In the genomic region with DNA sequence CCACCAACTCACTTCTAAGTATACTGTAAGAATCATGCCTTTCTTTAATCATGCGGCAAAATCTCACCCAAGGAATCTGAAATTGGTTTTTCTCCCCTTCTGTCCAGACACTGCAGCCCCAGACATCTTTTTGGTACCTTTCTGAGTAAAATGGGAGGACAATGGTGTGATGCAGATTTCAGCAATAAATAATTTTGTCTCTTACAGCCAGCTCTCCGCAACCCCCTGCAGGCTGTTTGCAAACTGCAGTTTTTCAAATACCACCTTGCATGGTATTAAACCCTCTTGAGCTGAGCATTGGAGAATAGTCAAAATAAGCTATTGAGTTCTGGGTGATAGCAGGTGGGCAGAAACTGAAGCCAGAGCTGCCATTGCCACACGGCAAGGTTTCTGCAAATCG, we compare ENCODE assay signal across 8 cellular contexts. TPM values are rescaled to one million over a fixed set of nuclear protein-coding genes. Genes with fewer than 3 reads are reported as not detected.
DNase-seq lines count a peak whose midpoint lies in the region; TF ChIP-seq lines count a peak whose summit lies in the region.

No MANE protein-coding gene starts in this region.

- no peak overlapping the region for H3K4me3 ChIP-seq in choroid plexus epithelial cell (ENCODE audit: low read depth, low read length)
- no peak overlapping the region for H3K4me3 ChIP-seq in ovary

- peaks cover 3% of the 10 kb centered on the region for H3K27me3 Mint-ChIP-seq in nephron (ENCODE audit: low read depth)

- no peaks in the 10 kb centered on the region for H3K36me3 Mint-ChIP-seq in nephron (ENCODE audit: low read depth)

- WGBS in ovary, 3 donors: 70 to 82% (median 74%) methylated on average over 4 of the region's 4 CpGs

- H3K4me1 Mint-ChIP-seq in nephron: no peaks in the 10 kb centered on the region

- H3K4me1 ChIP-seq in ovary (ENCODE audit: insufficient read depth): no peaks in the 10 kb centered on the region

- no peak overlapping the region for H3K27ac ChIP-seq in ovary

- no peaks in the 10 kb centered on the region for H3K9me3 ChIP-seq in ovary

- peaks cover 3% of the 10 kb centered on the region for H3K9me3 Mint-ChIP-seq in nephron

- peak; percentile 5 for DNase-seq in DMS153 treated with DMSO at 0.1 percent for 48 hours (lab: John Stamatoyannopoulos, UW; ENCODE audit: unreplicated experiment)
- DNase-seq in NCI-H1105 treated with DMSO at 0.1 percent for 48 hours (lab: John Stamatoyannopoulos, UW): peak; percentile 28
- DNase-seq in choroid plexus epithelial cell (ENCODE audit: low read depth): peak; percentile 78
- no peak for DNase-seq in stimulated activated CD4-positive, alpha-beta T cell treated with anti-CD3 and anti-CD28 coated beads, Interleukin-4, amount 100 ng/mL, for 1 hour
- DNase-seq in ovary: no peak
- DNase-seq in GF-D8 (lab: John Stamatoyannopoulos, UW): no peak
- DNase-seq in mesenteric fat pad (ENCODE audit: low spot score): no peak

- H3K27ac Mint-ChIP-seq in nephron: no peak overlapping the region

- no peaks in the 10 kb centered on the region for H3K36me3 ChIP-seq in ovary

- no peaks in the 10 kb centered on the region for H3K27me3 ChIP-seq in ovary

- TF ChIP-seq POLR2A in ovary (IDR thresholded peaks at IDR 0.05): no peak

- TF ChIP-seq CTCF in choroid plexus epithelial cell (conservative IDR thresholded peaks at IDR 0.05; ENCODE audit: low read depth, low read length): peak; percentile 94
- peak; percentile 46 to 53 (median 49) for TF ChIP-seq CTCF in nephron (IDR thresholded peaks at IDR 0.05; ENCODE audit: unreplicated experiment in 3 of 3)
- TF ChIP-seq CTCF in ovary (IDR thresholded peaks at IDR 0.05): no peak

- no peak for TF ChIP-seq EP300 in ovary (IDR thresholded peaks at IDR 0.05)

- H3K4me3 Mint-ChIP-seq in nephron: no peak overlapping the region

- intact Hi-C loops in ovary (cut with DNase I): no loop called here

RNA-seq across cellular contexts. Expression of gene GPR39, which starts 32.2 kb away (rescaled TPM):
- 1 to 10 TPM in 1 of 7 donors, under 1 TPM in 4, not detected in 2; 0.22 to 2.0 (median 0.42) TPM for total RNA-seq in ovary
- polyA plus RNA-seq in ovary: under 1 TPM; 0.08 to 0.43 TPM
- total RNA-seq in mesenteric fat pad: 1.3 TPM

Comparison
In these comparisons a context has a peak if more than half of its experiments do, and no peak if none do; other contexts are left out.
1. DNase-seq: peak in DMS153 treated with DMSO at 0.1 percent for 48 hours (single experiment), NCI-H1105 treated with DMSO at 0.1 percent for 48 hours (single experiment) and choroid plexus epithelial cell (single experiment); none in stimulated activated CD4-positive, alpha-beta T cell treated with anti-CD3 and anti-CD28 coated beads, Interleukin-4, amount 100 ng/mL, for 1 hour (single experiment), ovary (0 of 5), GF-D8 (single experiment) and mesenteric fat pad (single experiment).
2. CTCF ChIP-seq: peak in choroid plexus epithelial cell (single experiment) and nephron (3 of 3); none in ovary (0 of 3).